In the genomic region with DNA sequence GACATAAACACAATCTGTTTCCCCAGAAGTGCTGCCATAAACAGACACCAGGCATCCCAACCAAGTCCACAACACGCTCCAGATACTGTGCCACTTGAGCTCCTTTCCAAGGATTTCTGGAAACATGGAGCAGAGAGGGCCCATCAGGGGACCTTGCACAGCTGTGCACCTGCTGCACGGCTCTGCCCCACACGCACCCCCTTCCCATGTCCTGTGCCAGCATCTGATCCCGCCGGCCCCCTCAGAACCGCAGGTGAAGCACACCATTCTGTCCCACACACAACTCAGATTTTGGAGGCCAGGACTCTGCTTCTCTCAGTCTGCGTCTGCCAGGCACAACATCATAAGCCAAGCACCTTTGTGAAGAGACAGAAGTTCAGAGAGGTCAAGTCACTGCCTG, we compare ENCODE assay signal across 28 cellular contexts.
"Had no signal": no experiment of that assay in that cellular context is flagged by ENCODE, and none has a peak within 500 bp of the region (broad histone marks: within the 10 kb centered on the region; RNA-seq: fewer than 3 reads in every experiment).

No MANE protein-coding gene starts in this region.

- ATAC-seq: activated CD8-positive, alpha-beta T cell treated with anti-CD3 and anti-CD28 coated beads, Interleukin-2, amount 10 ng/mL, durations not matched to agents 7 days and 5 days; activated T-cell treated with anti-CD3 and anti-CD28 coated beads, Interleukin-2, amount 50 U/mL, for 72 hours; body of pancreas; effector memory CD8-positive, alpha-beta T cell; natural killer cell; pancreas; right cardiac atrium; stimulated activated naive CD8-positive, alpha-beta T cell treated with anti-CD3 and anti-CD28 coated beads, Interleukin-15, amount 100 ng/mL, for 72 hours had no signal

- H3K9me3 ChIP-seq: body of pancreas, esophagus muscularis mucosa, left ventricle myocardium inferior, pancreas, tibial artery, uterus had no signal

- H3K36me3 ChIP-seq: cardiac muscle cell, esophagus muscularis mucosa, left ventricle myocardium inferior, pancreas, tibial artery, uterus had no signal

- DNase-seq: activated CD4-positive, alpha-beta T cell treated with anti-CD3 and anti-CD28 coated beads, Interleukin-2, amount 50 U/mL, for 1 hour; activated CD4-positive, CD25-positive, alpha-beta regulatory T cell treated with anti-CD3 and anti-CD28 coated beads, Interleukin-2, amount 50 U/mL, for 72 hours; activated CD8-positive, alpha-beta T cell treated with anti-CD3 and anti-CD28 coated beads, Interleukin-2, amount 10 ng/mL, durations not matched to agents 7 days and 5 days; activated gamma-delta T cell treated with Interleukin-2 at 50 U/mL for 16 hours; activated T-cell treated with anti-CD3 and anti-CD28 coated beads, Interleukin-2, amount 50 U/mL, for 72 hours; anterior cingulate cortex; body of pancreas; effector memory CD8-positive, alpha-beta T cell; glutamatergic neuron; immature natural killer cell; kidney glomerular epithelial cell; left ventricle myocardium inferior; mammary epithelial cell; midbrain; natural killer cell; right cardiac atrium; stimulated activated CD4-positive, alpha-beta T cell treated with anti-CD3 and anti-CD28 coated beads, Interleukin-1b, Interleukin-23, amount 100 ng/mL, for 48 hours; stimulated activated naive CD8-positive, alpha-beta T cell treated with anti-CD3 and anti-CD28 coated beads, Interleukin-15, amount 100 ng/mL, for 72 hours; T1000; uterus had no signal

- FAIRE-seq: frontal cortex, pancreas had no signal

- H2AFZ ChIP-seq: hepatocyte had no signal

- H3K9me3 Mint-ChIP-seq: activated T-cell treated with anti-CD3 and anti-CD28 coated beads, Interleukin-2, amount 50 U/mL, for 72 hours; effector memory CD8-positive, alpha-beta T cell; immature natural killer cell; natural killer cell; stimulated activated naive CD8-positive, alpha-beta T cell treated with anti-CD3 and anti-CD28 coated beads, Interleukin-15, amount 100 ng/mL, for 72 hours; T-helper 1 cell treated with Interleukin-12 subunit alpha and Interleukin-12 subunit beta and Interleukin-4 antibody, amounts not matched to agents 30 μg/mL and 1 μg/mL, for 36 hours had no signal

- H3K4me1 ChIP-seq: body of pancreas, esophagus muscularis mucosa, left ventricle myocardium inferior, pancreas, tibial artery, uterus had no signal

- H3K27me3 ChIP-seq: cardiac muscle cell, hepatocyte, pancreas had no signal

- H3K4me3 ChIP-seq: body of pancreas, cardiac muscle cell, esophagus muscularis mucosa, hepatocyte, left ventricle myocardium inferior, pancreas, tibial artery, uterus had no signal

- H3K79me2 ChIP-seq: hepatocyte had no signal

- H3K27ac ChIP-seq: body of pancreas, cardiac muscle cell, esophagus muscularis mucosa, hepatocyte, left ventricle myocardium inferior, pancreas, tibial artery, uterus had no signal

- H3K4me1 Mint-ChIP-seq: activated naive CD4-positive, alpha-beta T cell treated with anti-CD3 and anti-CD28 coated beads, Interleukin-2, amount 50 U/mL, for 24 hours; immature natural killer cell; natural killer cell; stimulated activated naive CD8-positive, alpha-beta T cell treated with anti-CD3 and anti-CD28 coated beads, Interleukin-15, amount 100 ng/mL, for 72 hours had no signal

- H3K4me2 ChIP-seq: hepatocyte had no signal

- H3K36me3 Mint-ChIP-seq: activated naive CD4-positive, alpha-beta T cell treated with anti-CD3 and anti-CD28 coated beads, Interleukin-2, amount 50 U/mL, for 24 hours; immature natural killer cell; natural killer cell had no signal

- H3K4me3 Mint-ChIP-seq: activated CD8-positive, alpha-beta T cell treated with anti-CD3 and anti-CD28 coated beads, Interleukin-2, amount 10 ng/mL, durations not matched to agents 7 days and 5 days; activated naive CD4-positive, alpha-beta T cell treated with anti-CD3 and anti-CD28 coated beads, Interleukin-2, amount 50 U/mL, for 24 hours; activated T-cell treated with anti-CD3 and anti-CD28 coated beads, Interleukin-2, amount 50 U/mL, for 72 hours; effector memory CD8-positive, alpha-beta T cell; immature natural killer cell; natural killer cell; stimulated activated naive CD8-positive, alpha-beta T cell treated with anti-CD3 and anti-CD28 coated beads, Interleukin-15, amount 100 ng/mL, for 72 hours; T-helper 1 cell treated with Interleukin-12 subunit alpha and Interleukin-12 subunit beta and Interleukin-4 antibody, amounts not matched to agents 30 μg/mL and 1 μg/mL, for 36 hours had no signal

- H3K27ac Mint-ChIP-seq: activated CD8-positive, alpha-beta T cell treated with anti-CD3 and anti-CD28 coated beads, Interleukin-2, amount 10 ng/mL, durations not matched to agents 7 days and 5 days; activated naive CD4-positive, alpha-beta T cell treated with anti-CD3 and anti-CD28 coated beads, Interleukin-2, amount 50 U/mL, for 24 hours; activated T-cell treated with anti-CD3 and anti-CD28 coated beads, Interleukin-2, amount 50 U/mL, for 72 hours; effector memory CD8-positive, alpha-beta T cell; immature natural killer cell; natural killer cell; stimulated activated naive CD8-positive, alpha-beta T cell treated with anti-CD3 and anti-CD28 coated beads, Interleukin-15, amount 100 ng/mL, for 72 hours; T-helper 1 cell treated with Interleukin-12 subunit alpha and Interleukin-12 subunit beta and Interleukin-4 antibody, amounts not matched to agents 30 μg/mL and 1 μg/mL, for 36 hours had no signal
